In the genomic region with DNA sequence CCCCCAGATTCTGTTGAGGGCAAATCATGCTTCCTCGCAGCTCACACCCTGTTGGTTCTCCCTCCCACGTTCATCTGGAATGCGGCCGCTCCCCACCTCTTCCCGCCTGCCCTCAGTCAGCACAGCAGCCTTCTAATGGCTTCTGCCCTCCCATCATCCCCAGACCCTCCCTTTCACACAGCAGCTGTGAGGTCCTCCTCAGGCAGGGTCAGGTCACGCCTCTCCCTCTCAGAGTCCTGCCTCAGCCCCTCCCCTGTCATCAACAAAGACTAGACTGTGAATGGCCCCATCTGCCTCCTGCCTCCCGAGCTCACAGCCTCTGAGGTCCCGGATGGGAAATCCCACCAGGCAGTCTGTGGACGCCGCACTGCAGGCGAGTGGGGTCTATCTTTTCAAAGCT, we compare ENCODE assay signal across 19 cellular contexts.
DNase-seq lines count a peak whose midpoint lies in the region; ATAC-seq and FAIRE-seq lines count a peak whose summit lies in the region.
"Had no signal": no experiment of that assay in that cellular context is flagged by ENCODE, and none has a peak within 500 bp of the region (broad histone marks: within the 10 kb centered on the region; RNA-seq: fewer than 3 reads in every experiment).

No MANE protein-coding gene starts in this region.

- peak; percentile 35 for FAIRE-seq in GM18507 (lab: Jason Lieb, UNC)
- FAIRE-seq: D721Med had no signal

- H3K36me3 ChIP-seq in BLaER1 (no peaks in the 10 kb centered on the region), NT2/D1 (ENCODE audit: insufficient read depth, insufficient read length, low read length) (no peaks in the 10 kb centered on the region)
- H3K36me3 ChIP-seq: MG63, tibial nerve had no signal

- H3K4me1 ChIP-seq in BLaER1, result peaks cover 79% of the 10 kb centered on the region
- peaks cover 19% of the 10 kb centered on the region for H3K4me1 ChIP-seq in NT2/D1 (ENCODE audit: insufficient read depth, insufficient read length)

- peak overlapping the region; percentile 29 for H3K4me2 ChIP-seq in BLaER1

- ATAC-seq in HG02884 (IDR thresholded peaks at IDR 0.05; ENCODE audit: unreplicated experiment), result no peak
- ATAC-seq in GM19324 (IDR thresholded peaks at IDR 0.05; ENCODE audit: low FRiP score, unreplicated experiment), result no peak
- ATAC-seq in HG02571 (IDR thresholded peaks at IDR 0.05; ENCODE audit: unreplicated experiment), result no peak
- ATAC-seq in HG03469 (IDR thresholded peaks at IDR 0.05; ENCODE audit: unreplicated experiment), result no peak
- ATAC-seq: activated CD4-positive, alpha-beta T cell treated with anti-CD3 and anti-CD28 coated beads for 36 hours; activated T-cell treated with anti-CD3 and anti-CD28 coated beads, Interleukin-2, amount 50 U/mL, for 72 hours; T-helper 17 cell had no signal

- no peak overlapping the region for H3K27ac ChIP-seq in BLaER1
- H3K27ac ChIP-seq: RWPE1, tibial nerve had no signal

- no peak for DNase-seq in GM18507 (ENCODE audit: extremely low spot score, insufficient read length, low read depth)
- peak; percentile 87 for DNase-seq in NT2/D1 (ENCODE audit: low read depth, low spot score)
- DNase-seq in iPS-NIHi11 (ENCODE audit: low spot score), result peak; percentile 78
- DNase-seq: activated CD4-positive, alpha-beta T cell treated with anti-CD3 and anti-CD28 coated beads for 36 hours; activated T-cell treated with anti-CD3 and anti-CD28 coated beads, Interleukin-2, amount 50 U/mL, for 72 hours; amygdala; cortex of kidney; immature natural killer cell; MG63; NCI-H226; T-helper 17 cell had no signal

- no peak overlapping the region for H3K9ac ChIP-seq in BLaER1
- peak overlapping the region; percentile 6 for H3K9ac ChIP-seq in NT2/D1 (ENCODE audit: insufficient read length, low read depth)

- H3K9me3 ChIP-seq in BLaER1, result peaks cover 25% of the 10 kb centered on the region
- peaks cover 16% of the 10 kb centered on the region for H3K9me3 ChIP-seq in NT2/D1 (ENCODE audit: insufficient read depth, low read length)

- H3K27me3 ChIP-seq in BLaER1 (peaks cover 43% of the 10 kb centered on the region), NT2/D1 (ENCODE audit: insufficient read depth, insufficient read length) (peaks cover 19% of the 10 kb centered on the region)

- no peaks in the 10 kb centered on the region for H4K20me1 ChIP-seq in BLaER1

- H3K4me3 ChIP-seq in BLaER1, result no peak overlapping the region
- peak overlapping the region; percentile 17 for H3K4me3 ChIP-seq in NT2/D1 (ENCODE audit: insufficient read length, low read depth)
- H3K4me3 ChIP-seq: MG63, tibial nerve had no signal
